In the genomic region with DNA sequence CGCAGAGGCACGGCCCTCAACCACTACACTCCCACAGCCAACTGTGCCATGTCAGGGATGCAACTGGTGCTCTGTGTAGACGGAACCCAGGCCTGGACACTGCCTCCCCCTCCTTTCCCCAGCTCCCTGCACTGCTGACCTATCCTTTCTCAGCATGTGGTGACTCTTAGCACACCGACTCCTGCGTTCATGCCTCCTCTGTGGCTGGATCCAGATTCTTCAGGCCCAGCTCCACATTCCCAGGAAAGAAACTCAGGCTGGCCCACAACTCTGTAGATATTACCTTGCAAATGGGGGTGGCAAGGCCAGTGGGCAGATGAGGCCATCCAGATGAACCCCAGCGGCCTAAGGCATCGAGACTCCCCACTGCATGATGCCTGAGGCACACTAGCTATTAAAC, we compare ENCODE assay signal across 21 cellular contexts.
DNase-seq lines count a peak whose midpoint lies in the region; TF ChIP-seq lines count a peak whose summit lies in the region.
"Had no signal": no experiment of that assay in that cellular context is flagged by ENCODE, and none has a peak within 500 bp of the region (broad histone marks: within the 10 kb centered on the region; RNA-seq: fewer than 3 reads in every experiment).

No MANE protein-coding gene starts in this region.

- H3K79me2 ChIP-seq in smooth muscle cell (ENCODE audit: low read depth) = no peaks in the 10 kb centered on the region

- peak overlapping the region; percentile 42 for H3K4me2 ChIP-seq in smooth muscle cell

- no peaks in the 10 kb centered on the region for H3K36me3 ChIP-seq in smooth muscle cell (ENCODE audit: low read depth)

- WGBS in smooth muscle cell (ENCODE audit: low lambda C conversion rate) = 29% methylated on average over 7 of the region's 7 CpGs

- peak; percentile 17 for DNase-seq in activated effector memory CD4-positive, alpha-beta T cell treated with anti-CD3 and anti-CD28 coated beads, Interleukin-2, amount 50 U/mL, for 16 hours
- no peak for DNase-seq in activated effector memory CD4-positive, alpha-beta T cell treated with Interleukin-2 at 50 U/mL for 16 hours
- DNase-seq in astrocyte of the spinal cord (ENCODE audit: low read depth, low spot score) (peak; percentile 61), fibroblast of mammary gland (ENCODE audit: low read depth) (peak; percentile 53), smooth muscle cell (lab: John Stamatoyannopoulos, UW; ENCODE audit: unreplicated experiment) (no peak), HT-29 (ENCODE audit: low spot score) (no peak), posterior cingulate gyrus (no peak)
- DNase-seq in activated CD4-positive, CD25-positive, alpha-beta regulatory T cell (lab: John Stamatoyannopoulos, UW) = no peak
- DNase-seq: Caco-2; CD4-positive, alpha-beta T cell; GDM1; GOT3; MM.1S; NCI-H1092; NCI-H1436 treated with DMSO at 0.1 percent for 48 hours; NCI-H2029; NCI-H2171; NCI-H446; NK-92 treated with Interleukin-12 subunit alpha and Interleukin-12 subunit beta, amount 100 ng/mL, for 24 hours; Right ventricle myocardium superior had no signal

- H3K9me3 ChIP-seq in smooth muscle cell (replicated peaks; ENCODE audit: low read depth) = no peaks in the 10 kb centered on the region
- H3K9me3 ChIP-seq: Caco-2 had no signal

- TF ChIP-seq CTCF in astrocyte of the spinal cord (IDR thresholded peaks at IDR 0.05; ENCODE audit: low read depth, low read length) (no peak), fibroblast of mammary gland (conservative IDR thresholded peaks at IDR 0.05; ENCODE audit: control insufficient read depth, insufficient read depth, low read depth, low read length) (no peak), smooth muscle cell (IDR thresholded peaks at IDR 0.05; ENCODE audit: borderline replicate concordance, insufficient read depth, poor library complexity, severe bottlenecking) (no peak)

- peak overlapping the region; percentile 77 for H3K27ac ChIP-seq in smooth muscle cell (ENCODE audit: low read depth)
- H3K27ac ChIP-seq: 22Rv1 had no signal

- H3K9ac ChIP-seq in smooth muscle cell (ENCODE audit: low read depth) = peak overlapping the region; percentile 32

- in situ Hi-C loops in astrocyte of the spinal cord (cut with HindIII; ENCODE audit: low sequenced_read_pairs) = no loop called here

- H3F3A ChIP-seq in smooth muscle cell (ENCODE audit: low read depth) = peaks cover 4% of the 10 kb centered on the region

- intact Hi-C loops in posterior cingulate gyrus (cut with DNase I) = no loop called here

- H4K20me1 ChIP-seq in smooth muscle cell (ENCODE audit: low read depth) = no peaks in the 10 kb centered on the region

- H3K4me1 ChIP-seq in smooth muscle cell (ENCODE audit: low read depth) = no peaks in the 10 kb centered on the region
- H3K4me1 ChIP-seq: Caco-2 had no signal

- H3K4me3 ChIP-seq in astrocyte of the spinal cord (ENCODE audit: low read depth, low read length) (no peak overlapping the region), fibroblast of mammary gland (ENCODE audit: control insufficient read depth, low read depth, low read length) (no peak overlapping the region), smooth muscle cell (no peak overlapping the region)

- H3K27me3 ChIP-seq in smooth muscle cell (ENCODE audit: low read depth) = no peaks in the 10 kb centered on the region

- no peak overlapping the region for H2AFZ ChIP-seq in smooth muscle cell (ENCODE audit: low read depth)

Comparison
In these comparisons a context has a peak if more than half of its experiments do, and no peak if none do; other contexts are left out.
1. DNase-seq: peak in activated effector memory CD4-positive, alpha-beta T cell treated with anti-CD3 and anti-CD28 coated beads, Interleukin-2, amount 50 U/mL, for 16 hours (single experiment), astrocyte of the spinal cord (single experiment) and fibroblast of mammary gland (single experiment); none in activated effector memory CD4-positive, alpha-beta T cell treated with Interleukin-2 at 50 U/mL for 16 hours (single experiment), smooth muscle cell (single experiment), HT-29 (single experiment), activated CD4-positive, CD25-positive, alpha-beta regulatory T cell (0 of 4) and posterior cingulate gyrus (0 of 10).